ENCODE assay signal across 8 cellular contexts in the genomic region with DNA sequence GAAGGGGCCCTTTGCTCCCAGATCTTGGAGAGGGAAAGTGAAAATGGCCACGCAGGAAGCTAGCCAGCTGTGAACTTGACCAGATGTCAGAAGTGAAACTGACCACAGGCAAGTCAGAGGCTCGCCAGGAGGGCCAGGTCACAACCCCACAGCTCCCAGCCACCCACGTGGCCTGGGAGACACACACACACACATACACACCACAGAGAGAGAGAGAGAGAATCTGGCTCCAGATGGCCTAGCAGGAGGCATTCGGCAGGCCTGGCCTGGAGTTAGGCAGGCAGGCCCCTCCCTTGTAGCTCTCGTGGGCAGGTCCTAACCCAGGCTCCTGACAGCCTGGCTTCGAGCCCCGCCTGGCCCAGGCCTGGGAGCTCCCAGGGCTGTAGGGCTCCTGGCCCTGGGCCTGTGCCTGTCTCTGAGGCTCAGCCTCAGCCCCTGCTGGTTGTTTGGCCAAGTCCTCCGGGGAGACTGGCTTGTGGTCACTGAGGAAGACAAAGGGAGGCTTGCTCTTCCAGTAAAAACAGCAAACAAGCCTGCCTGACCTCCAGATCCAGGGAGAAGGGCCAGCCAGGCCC. TPM values are rescaled to one million over a fixed set of nuclear protein-coding genes. Genes with fewer than 3 reads are reported as not detected.
DNase-seq lines count a peak whose midpoint lies in the region; ATAC-seq, FAIRE-seq and TF ChIP-seq lines count a peak whose summit lies in the region.

No MANE protein-coding gene starts in this region.

- no peaks in the 10 kb centered on the region for H3K9me3 ChIP-seq in MG63
- H3K9me3 ChIP-seq in gastrocnemius medialis: no peaks in the 10 kb centered on the region

- DNase-seq in GM06990 (ENCODE audit: extremely low read depth, insufficient read length) (peak; percentile 67), H4 (ENCODE audit: low spot score) (peak; percentile 95), MG63 (peak; percentile 100), astrocyte of the spinal cord (ENCODE audit: low read depth, low spot score) (peak; percentile 99), hypothalamus (lab: John Stamatoyannopoulos, UW) (peak in 48 of 51 donors; percentile 11 to 92 (median 62)), gastrocnemius medialis (peak; percentile 69 to 92), D721Med (ENCODE audit: insufficient read length, low spot score) (no peak), COLO668 (lab: John Stamatoyannopoulos, UW; ENCODE audit: unreplicated experiment) (no peak)

- H3K4me1 ChIP-seq in gastrocnemius medialis: peaks cover 18 to 19% of the 10 kb centered on the region in 2 donors

- intact Hi-C loops in gastrocnemius medialis (cut with DNase I; ENCODE audit: low total_unique reads): loop anchor here (1.0 kb wide), 1 partner anchor 18 kb away; no protein-coding TSS in a partner anchor

- H3K27ac ChIP-seq in gastrocnemius medialis: peak overlapping the region; percentile 73 to 86 (median 82)

- in situ Hi-C loops in astrocyte of the spinal cord (cut with HindIII; ENCODE audit: low sequenced_read_pairs) (no loop called here), gastrocnemius medialis (cut with MboI; ENCODE audit: low sequenced_read_pairs in 4 of 4) (no loop called here)

- no peak for FAIRE-seq in D721Med (lab: Jason Lieb, UNC)

- H3K4me3 ChIP-seq in GM06990 (replicated peaks; ENCODE audit: low read depth, low read length) (no peak overlapping the region), MG63 (peak overlapping the region; percentile 8; the same call in 1 of the 2 replicates), astrocyte of the spinal cord (ENCODE audit: low read depth, low read length) (no peak overlapping the region), gastrocnemius medialis (peak overlapping the region in 1 of 4 donors; percentile 5)

- TF ChIP-seq CTCF in GM06990 (IDR thresholded peaks at IDR 0.05; ENCODE audit: insufficient read depth, low read length, poor library complexity, severe bottlenecking): no peak
- peak; percentile 44 for TF ChIP-seq CTCF in astrocyte of the spinal cord (IDR thresholded peaks at IDR 0.05; ENCODE audit: low read depth, low read length)
- peak in 1 of 5 experiments; percentile 24 for TF ChIP-seq CTCF in gastrocnemius medialis (IDR thresholded peaks at IDR 0.05 in 4 of 5, conservative IDR thresholded peaks at IDR 0.05 in 1 of 5)
- TF ChIP-seq CTCF in D721Med (IDR thresholded peaks at IDR 0.05; ENCODE audit: insufficient read depth, missing control alignments): no peak

- peak; percentile 87 to 91 for ATAC-seq in gastrocnemius medialis

- no peaks in the 10 kb centered on the region; the same call in 1 of the 2 replicates for H3K27me3 ChIP-seq in GM06990 (replicated peaks; ENCODE audit: control insufficient read depth, insufficient read depth, low read length)
- H3K27me3 ChIP-seq in MG63: no peaks in the 10 kb centered on the region
- no peaks in the 10 kb centered on the region for H3K27me3 ChIP-seq in gastrocnemius medialis

- H3K36me3 ChIP-seq in GM06990 (ENCODE audit: control insufficient read depth, insufficient read depth, low read length) (no peaks in the 10 kb centered on the region), MG63 (no peaks in the 10 kb centered on the region), gastrocnemius medialis (no peaks in the 10 kb centered on the region)

- no peak for TF ChIP-seq POLR2A in gastrocnemius medialis (IDR thresholded peaks at IDR 0.05)

RNA-seq across cellular contexts. Expression of a gene that starts 20.2 kb away (rescaled TPM):
- 0.37 TPM in 2 replicates for total RNA-seq in H4 (2014; rRNA removed; shearing (Covaris generic))
- 3.4 and 3.6 TPM in 2 replicates for total RNA-seq in MG63 (2014; rRNA removed; shearing (Covaris generic); ENCODE audit: low replicate concordance)
- 1 to 10 TPM in 2 of 4 donors, under 1 TPM in 1, not detected in 1; 0.41 to 3.2 (median 1.0) TPM for total RNA-seq in gastrocnemius medialis

Comparison
In these comparisons a context has a peak if more than half of its experiments do, and no peak if none do; other contexts are left out.
1. DNase-seq: peak in GM06990 (single experiment), H4 (single experiment), MG63 (single experiment), astrocyte of the spinal cord (single experiment), hypothalamus (48 of 51) and gastrocnemius medialis (2 of 2); none in D721Med (single experiment) and COLO668 (single experiment).